8 cellular contexts compared by ENCODE assay signal in the genomic region with DNA sequence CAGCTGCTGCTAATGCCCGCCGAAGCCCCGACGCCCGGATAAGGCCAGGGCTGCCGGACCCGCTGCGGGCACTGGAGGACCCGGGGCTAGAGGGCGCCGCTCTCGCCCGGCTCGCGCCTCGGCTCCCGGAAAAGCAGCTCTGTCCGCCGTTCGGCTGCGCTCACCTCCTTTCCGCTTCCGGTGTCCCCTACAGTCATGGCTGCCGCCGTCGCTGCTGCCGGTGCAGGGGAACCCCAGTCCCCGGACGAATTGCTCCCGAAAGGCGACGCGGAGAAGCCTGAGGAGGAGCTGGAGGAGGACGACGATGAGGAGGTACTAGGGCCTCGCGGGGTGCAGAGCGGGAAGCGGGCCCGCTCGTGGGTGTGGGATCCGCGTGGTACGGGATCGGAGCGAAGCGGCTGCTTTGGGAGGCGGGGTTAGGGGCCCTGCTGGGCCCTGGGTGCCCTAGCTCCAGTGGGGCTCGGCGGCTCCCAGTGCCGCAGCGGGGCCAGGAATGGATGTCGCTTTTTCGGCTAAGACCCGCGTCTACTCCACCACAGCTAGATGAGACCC. TPM values are rescaled to one million over a fixed set of nuclear protein-coding genes. Genes with fewer than 3 reads are reported as not detected.
DNase-seq lines count a peak whose midpoint lies in the region; ATAC-seq, FAIRE-seq and TF ChIP-seq lines count a peak whose summit lies in the region.

TOMM22 (plus strand) TSS at position 174 of the 552 bp plus-strand sequence; CDS start at position 196, 22 bp downstream.

- CTCF ChIA-PET in OCI-LY7 (lab: Charles Lee; ENCODE audit: unreplicated experiment), result interaction anchor here (1.1 kb wide), 1 partner anchor 17 kb away, joined by 6 read pairs; no protein-coding TSS in a partner anchor

- H3K4me3 ChIP-seq in HUES64 (ENCODE audit: low read length), result peak within 1 kb of the TSS; percentile 91
- peak within 1 kb of the TSS; percentile 89 for H3K4me3 ChIP-seq in OCI-LY7 (ENCODE audit: low read depth, low read length, poor library complexity, severe bottlenecking)
- H3K4me3 ChIP-seq in epithelial cell of esophagus (ENCODE audit: low read length), result peak within 1 kb of the TSS; percentile 99
- peak within 1 kb of the TSS; percentile 52 for H3K4me3 ChIP-seq in mucosa of descending colon

- no TSS peak for BruUV-seq in OCI-LY7 (replicated peaks; lab: Mats Ljungman, UMichigan)

- intact Hi-C loops in OCI-LY7 (cut with micrococcal nuclease; ENCODE audit: unreplicated experiment) (loop anchor here (2.0 kb wide), 2 partner anchors 23 to 25 kb away; partner anchors contain the start of genes CBY1, FAM227A and GTPBP1), mucosa of descending colon (cut with DNase I, micrococcal nuclease) (no loop called here)

- H3K27ac ChIP-seq in HUES64 (ENCODE audit: low read depth, low read length) (peak within 1 kb of the TSS; percentile 78), OCI-LY7 (ENCODE audit: low read depth, low read length, poor library complexity, severe bottlenecking) (peak within 1 kb of the TSS; percentile 25)

- peak within 1 kb of the TSS; percentile 95 for H3K9ac ChIP-seq in HUES64 (ENCODE audit: low read depth, low read length)

- peak within 1 kb of the TSS; percentile 93 for H3K4me2 ChIP-seq in OCI-LY7 (ENCODE audit: low read length)

- POLR2A ChIA-PET in OCI-LY7 (lab: Charles Lee), result interaction anchor here (0.7 to 2.1 kb wide), 5 partner anchors 17 to 346 kb away, joined by 3 to 18 read pairs (median 4); partner anchors contain the start of gene JOSD1

- FAIRE-seq in D721Med (lab: Jason Lieb, UNC), result no peak

- peaks cover 11% of the 10 kb centered on the region for H3K79me2 ChIP-seq in OCI-LY7 (ENCODE audit: insufficient read depth, low read depth, low read length)

- H3K4me1 ChIP-seq in HUES64 (ENCODE audit: insufficient read depth, low read length) (0 out of 2 replicates have a peak, but pooled peaks cover 3% of the 10 kb centered on the region), OCI-LY7 (ENCODE audit: insufficient read depth, low read length, poor library complexity, severe bottlenecking) (peaks cover 11% of the 10 kb centered on the region), mucosa of descending colon (ENCODE audit: low read depth) (peaks cover 7% of the 10 kb centered on the region)

- peak; percentile 93 for ATAC-seq in GM21390 (IDR thresholded peaks at IDR 0.05; ENCODE audit: unreplicated experiment)
- peak; percentile 100 for ATAC-seq in mucosa of descending colon

- peaks cover 7% of the 10 kb centered on the region; the same call in 1 of the 2 replicates for H3K9me3 ChIP-seq in HUES64 (ENCODE audit: insufficient read depth, low read depth, low read length)
- no peaks in the 10 kb centered on the region for H3K9me3 ChIP-seq in OCI-LY7 (ENCODE audit: low read length)
- H3K9me3 ChIP-seq in mucosa of descending colon, result no peaks in the 10 kb centered on the region

- H4K20me1 ChIP-seq in OCI-LY7 (ENCODE audit: insufficient read depth, low read length), result no peaks in the 10 kb centered on the region

- peaks cover 42% of the 10 kb centered on the region for H3K36me3 ChIP-seq in HUES64 (ENCODE audit: insufficient read depth, low read length)
- peaks cover 43% of the 10 kb centered on the region for H3K36me3 ChIP-seq in OCI-LY7 (ENCODE audit: insufficient read depth, low read length)
- H3K36me3 ChIP-seq in mucosa of descending colon (ENCODE audit: low read depth), result peaks cover 3% of the 10 kb centered on the region

- TF ChIP-seq CTCF in D721Med (IDR thresholded peaks at IDR 0.05; ENCODE audit: insufficient read depth, missing control alignments) (peak; percentile 74), OCI-LY7 (conservative IDR thresholded peaks at IDR 0.05; ENCODE audit: low read length) (peak; percentile 90), epithelial cell of esophagus (IDR thresholded peaks at IDR 0.05; ENCODE audit: insufficient read depth, low read depth, low read length, missing control alignments) (peak; percentile 13), mucosa of descending colon (IDR thresholded peaks at IDR 0.05) (peak; percentile 30)

- DNase-seq in D721Med (ENCODE audit: insufficient read length, low spot score), result peak; percentile 69
- DNase-seq in OCI-LY7 (ENCODE audit: low spot score), result peak; percentile 90
- peak; percentile 70 for DNase-seq in activated T-cell treated with anti-CD3 and anti-CD28 coated beads for 1 hour (ENCODE audit: low read depth)
- peak; percentile 91 for DNase-seq in epithelial cell of esophagus (ENCODE audit: low read depth)
- DNase-seq in mucosa of descending colon, result peak; percentile 89 to 92 (median 91)
- DNase-seq in stimulated activated CD8-positive, alpha-beta memory T cell treated with anti-CD3 and anti-CD28 coated beads, Interleukin-4, amount 100 ng/mL, for 4 hours (ENCODE audit: low read depth in 2 of 2, low spot score in 1 of 2), result peak; percentile 55 to 71

- H3K27me3 ChIP-seq in HUES64 (ENCODE audit: insufficient read depth, low read length), result no peaks in the 10 kb centered on the region

- no peaks in the 10 kb centered on the region for H3K9me2 ChIP-seq in OCI-LY7 (ENCODE audit: insufficient read depth, low read length)

- peak within 1 kb of the TSS; percentile 75 for H2AFZ ChIP-seq in OCI-LY7 (ENCODE audit: low read length)

- WGBS in HUES64, result 1% methylated on average over 56 of the region's 56 CpGs

RNA-seq across cellular contexts. Expression of gene TOMM22, which starts in this region (rescaled TPM):
- polyA plus RNA-seq in HUES64 (2013, experiment 1 of 2), result 96.1 TPM
- 94.6 TPM for polyA plus RNA-seq in HUES64 (2013, experiment 2 of 2)
- total RNA-seq in OCI-LY7 (2014; rRNA removed; shearing (Covaris generic)), result 51.8 and 61.7 TPM in 2 replicates
- 99.6 and 114 TPM in 2 replicates for total RNA-seq in OCI-LY7 (2022)
- 10 to 100 TPM; 64.5 to 84.4 (median 72.4) TPM for total RNA-seq in mucosa of descending colon

Comparison
In these comparisons a context has a peak if more than half of its experiments do, and no peak if none do; other contexts are left out.
1. Peak in every context shown above with its lines: DNase-seq, ATAC-seq, H3K4me3 ChIP-seq and H3K27ac ChIP-seq.
2. CTCF ChIP-seq: peak in every context shown above with its lines; median percentile 90 in OCI-LY7; 74 in D721Med; 30 in mucosa of descending colon; 13 in epithelial cell of esophagus.